Comparison of ENCODE assay signal across 1 cellular context in the genomic region with DNA sequence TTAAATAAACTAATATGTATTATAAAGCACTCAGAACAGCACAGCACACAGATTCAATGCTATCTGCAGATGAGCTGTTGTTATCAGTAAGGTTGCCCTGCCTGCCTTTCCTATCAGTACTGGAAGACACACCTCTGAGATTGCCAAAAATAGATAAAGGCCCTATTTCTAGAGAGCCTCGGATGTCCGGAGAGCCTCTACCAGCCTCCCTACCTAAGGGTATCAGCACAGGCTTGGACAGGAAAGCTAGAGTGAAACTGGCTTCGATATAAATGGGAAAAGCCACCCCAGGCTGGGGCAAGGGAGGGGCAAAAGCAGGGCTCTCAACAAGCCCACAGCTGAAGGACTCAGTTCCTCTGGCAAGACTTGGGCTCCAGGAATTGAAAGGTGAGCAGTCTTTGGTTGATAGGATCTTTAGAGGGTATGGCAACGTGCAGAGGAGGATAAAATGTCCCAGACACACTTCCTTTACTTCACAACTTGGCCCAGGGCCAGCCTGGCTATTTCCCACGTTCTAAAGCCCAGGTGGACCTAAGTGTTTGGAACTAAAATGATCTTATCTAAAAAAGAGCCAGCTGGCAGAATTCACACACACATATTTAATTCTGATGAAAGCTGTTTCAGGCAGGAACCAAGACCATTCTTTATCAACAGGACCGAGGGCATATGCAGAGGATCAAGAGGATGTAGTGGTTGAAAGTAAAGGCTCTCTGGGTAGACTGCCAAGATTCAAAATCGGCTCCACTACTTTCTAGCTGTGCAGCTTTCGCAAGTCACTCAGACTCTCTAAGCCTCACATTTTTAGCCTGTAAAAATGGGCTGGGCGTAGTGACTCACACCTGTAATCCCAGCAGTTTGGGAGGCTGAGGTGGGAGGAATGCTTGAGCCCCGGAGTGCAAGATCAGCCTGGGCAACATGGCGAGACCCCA.
TF ChIP-seq lines count a peak whose summit lies in the region.

No MANE protein-coding gene starts in this region.

TF ChIP-seq in GM23338, 12 proteins besides CTCF, POLR2A, EP300 and RAD21 (continued from another document):
- TF ChIP-seq REST (IDR thresholded peaks at IDR 0.05; ENCODE audit: unreplicated experiment): no peak
- TF ChIP-seq EZH2phosphoT487 (IDR thresholded peaks at IDR 0.05; ENCODE audit: unreplicated experiment): no peak
- no peak for TF ChIP-seq EZH2 (IDR thresholded peaks at IDR 0.05; ENCODE audit: low read depth, unreplicated experiment)
